1 cellular context compared by ENCODE assay signal in the genomic region with DNA sequence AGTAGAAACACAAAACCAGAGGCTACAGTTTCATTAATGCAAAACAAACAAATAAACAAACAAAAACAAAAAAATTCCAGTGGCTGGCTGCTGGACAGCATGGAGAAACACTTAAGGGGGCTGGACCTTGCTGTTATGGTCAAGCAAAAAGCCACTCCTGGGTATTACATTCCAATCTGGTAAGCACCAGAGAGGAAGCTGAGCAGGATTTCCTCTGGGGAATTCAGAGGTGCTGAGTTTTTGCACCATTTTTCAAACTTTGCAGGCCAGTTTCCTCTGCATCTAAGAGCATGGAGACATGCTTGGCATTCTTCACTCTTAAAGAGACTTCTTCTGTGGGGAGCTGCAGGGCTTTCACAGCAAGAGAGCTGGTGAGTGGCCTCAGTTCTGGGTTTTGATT.
TF ChIP-seq lines count a peak whose summit lies in the region.

No MANE protein-coding gene starts in this region.

TF ChIP-seq in GM23338, 12 proteins besides CTCF, POLR2A, EP300 and RAD21 (continued from another document):
- TF ChIP-seq, protein P1, sequence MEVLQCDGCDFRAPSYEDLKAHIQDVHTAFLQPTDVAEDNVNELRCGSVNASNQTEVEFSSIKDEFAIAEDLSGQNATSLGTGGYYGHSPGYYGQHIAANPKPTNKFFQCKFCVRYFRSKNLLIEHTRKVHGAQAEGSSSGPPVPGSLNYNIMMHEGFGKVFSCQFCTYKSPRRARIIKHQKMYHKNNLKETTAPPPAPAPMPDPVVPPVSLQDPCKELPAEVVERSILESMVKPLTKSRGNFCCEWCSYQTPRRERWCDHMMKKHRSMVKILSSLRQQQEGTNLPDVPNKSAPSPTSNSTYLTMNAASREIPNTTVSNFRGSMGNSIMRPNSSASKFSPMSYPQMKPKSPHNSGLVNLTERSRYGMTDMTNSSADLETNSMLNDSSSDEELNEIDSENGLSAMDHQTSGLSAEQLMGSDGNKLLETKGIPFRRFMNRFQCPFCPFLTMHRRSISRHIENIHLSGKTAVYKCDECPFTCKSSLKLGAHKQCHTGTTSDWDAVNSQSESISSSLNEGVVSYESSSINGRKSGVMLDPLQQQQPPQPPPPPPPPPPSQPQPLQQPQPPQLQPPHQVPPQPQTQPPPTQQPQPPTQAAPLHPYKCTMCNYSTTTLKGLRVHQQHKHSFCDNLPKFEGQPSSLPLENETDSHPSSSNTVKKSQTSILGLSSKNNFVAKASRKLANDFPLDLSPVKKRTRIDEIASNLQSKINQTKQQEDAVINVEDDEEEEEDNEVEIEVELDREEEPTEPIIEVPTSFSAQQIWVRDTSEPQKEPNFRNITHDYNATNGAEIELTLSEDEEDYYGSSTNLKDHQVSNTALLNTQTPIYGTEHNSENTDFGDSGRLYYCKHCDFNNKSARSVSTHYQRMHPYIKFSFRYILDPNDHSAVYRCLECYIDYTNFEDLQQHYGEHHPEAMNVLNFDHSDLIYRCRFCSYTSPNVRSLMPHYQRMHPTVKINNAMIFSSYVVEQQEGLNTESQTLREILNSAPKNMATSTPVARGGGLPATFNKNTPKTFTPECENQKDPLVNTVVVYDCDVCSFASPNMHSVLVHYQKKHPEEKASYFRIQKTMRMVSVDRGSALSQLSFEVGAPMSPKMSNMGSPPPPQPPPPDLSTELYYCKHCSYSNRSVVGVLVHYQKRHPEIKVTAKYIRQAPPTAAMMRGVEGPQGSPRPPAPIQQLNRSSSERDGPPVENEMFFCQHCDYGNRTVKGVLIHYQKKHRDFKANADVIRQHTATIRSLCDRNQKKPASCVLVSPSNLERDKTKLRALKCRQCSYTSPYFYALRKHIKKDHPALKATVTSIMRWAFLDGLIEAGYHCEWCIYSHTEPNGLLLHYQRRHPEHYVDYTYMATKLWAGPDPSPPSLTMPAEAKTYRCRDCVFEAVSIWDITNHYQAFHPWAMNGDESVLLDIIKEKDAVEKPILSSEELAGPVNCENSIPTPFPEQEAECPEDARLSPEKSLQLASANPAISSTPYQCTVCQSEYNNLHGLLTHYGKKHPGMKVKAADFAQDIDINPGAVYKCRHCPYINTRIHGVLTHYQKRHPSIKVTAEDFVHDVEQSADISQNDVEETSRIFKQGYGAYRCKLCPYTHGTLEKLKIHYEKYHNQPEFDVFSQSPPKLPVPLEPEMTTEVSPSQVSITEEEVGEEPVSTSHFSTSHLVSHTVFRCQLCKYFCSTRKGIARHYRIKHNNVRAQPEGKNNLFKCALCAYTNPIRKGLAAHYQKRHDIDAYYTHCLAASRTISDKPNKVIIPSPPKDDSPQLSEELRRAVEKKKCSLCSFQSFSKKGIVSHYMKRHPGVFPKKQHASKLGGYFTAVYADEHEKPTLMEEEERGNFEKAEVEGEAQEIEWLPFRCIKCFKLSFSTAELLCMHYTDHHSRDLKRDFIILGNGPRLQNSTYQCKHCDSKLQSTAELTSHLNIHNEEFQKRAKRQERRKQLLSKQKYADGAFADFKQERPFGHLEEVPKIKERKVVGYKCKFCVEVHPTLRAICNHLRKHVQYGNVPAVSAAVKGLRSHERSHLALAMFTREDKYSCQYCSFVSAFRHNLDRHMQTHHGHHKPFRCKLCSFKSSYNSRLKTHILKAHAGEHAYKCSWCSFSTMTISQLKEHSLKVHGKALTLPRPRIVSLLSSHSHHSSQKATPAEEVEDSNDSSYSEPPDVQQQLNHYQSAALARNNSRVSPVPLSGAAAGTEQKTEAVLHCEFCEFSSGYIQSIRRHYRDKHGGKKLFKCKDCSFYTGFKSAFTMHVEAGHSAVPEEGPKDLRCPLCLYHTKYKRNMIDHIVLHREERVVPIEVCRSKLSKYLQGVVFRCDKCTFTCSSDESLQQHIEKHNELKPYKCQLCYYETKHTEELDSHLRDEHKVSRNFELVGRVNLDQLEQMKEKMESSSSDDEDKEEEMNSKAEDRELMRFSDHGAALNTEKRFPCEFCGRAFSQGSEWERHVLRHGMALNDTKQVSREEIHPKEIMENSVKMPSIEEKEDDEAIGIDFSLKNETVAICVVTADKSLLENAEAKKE (CRISPR knock-in tag; IDR thresholded peaks at IDR 0.05) = no peak
- TF ChIP-seq, protein P2, sequence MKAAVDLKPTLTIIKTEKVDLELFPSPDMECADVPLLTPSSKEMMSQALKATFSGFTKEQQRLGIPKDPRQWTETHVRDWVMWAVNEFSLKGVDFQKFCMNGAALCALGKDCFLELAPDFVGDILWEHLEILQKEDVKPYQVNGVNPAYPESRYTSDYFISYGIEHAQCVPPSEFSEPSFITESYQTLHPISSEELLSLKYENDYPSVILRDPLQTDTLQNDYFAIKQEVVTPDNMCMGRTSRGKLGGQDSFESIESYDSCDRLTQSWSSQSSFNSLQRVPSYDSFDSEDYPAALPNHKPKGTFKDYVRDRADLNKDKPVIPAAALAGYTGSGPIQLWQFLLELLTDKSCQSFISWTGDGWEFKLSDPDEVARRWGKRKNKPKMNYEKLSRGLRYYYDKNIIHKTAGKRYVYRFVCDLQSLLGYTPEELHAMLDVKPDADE (IDR thresholded peaks at IDR 0.05) = no peak
- TF ChIP-seq ZNF114 (CRISPR knock-in tag; IDR thresholded peaks at IDR 0.05) = no peak
- TF ChIP-seq JUNB (IDR thresholded peaks at IDR 0.05; ENCODE audit: unreplicated experiment) = no peak
